35 cellular contexts compared by ENCODE assay signal in genomic region chr18:7937268-7937667, GRCh38.
DNase-seq lines count a peak whose midpoint lies in the region; ATAC-seq, FAIRE-seq and TF ChIP-seq lines count a peak whose summit lies in the region.
"Had no signal": no experiment of that assay in that cellular context is flagged by ENCODE, and none has a peak within 500 bp of the region (broad histone marks: within the 10 kb centered on the region; RNA-seq: fewer than 3 reads in every experiment).

No MANE protein-coding gene starts in this region.

- DNase-seq in Right ventricle myocardium superior (no peak), cardiac septum (ENCODE audit: low spot score) (no peak), left ventricle myocardium superior (no peak), right atrium auricular region (ENCODE audit: low spot score) (no peak), spleen (peak; percentile 71), urothelium cell line (ENCODE audit: low spot score) (no peak)
- DNase-seq: 8988T; ACHN; AML-193; BE2C; C1 segment of cervical spinal cord; Caco-2; Calu3; CD4-positive, alpha-beta memory T cell; CD4-positive, alpha-beta T cell; CD4-positive, CD25-positive, alpha-beta regulatory T cell; CD8-positive, alpha-beta memory T cell; CD8-positive, alpha-beta T cell; COR-L47; DMS 273 treated with DMSO at 0.1 percent for 48 hours; DMS153; DMS53; DMS79; DMS79 treated with DMSO at 0.1 percent for 48 hours; DND-41; EL had no signal

- TF ChIP-seq POLR2A in spleen (IDR thresholded peaks at IDR 0.05) = no peak

- H3K27ac ChIP-seq in right atrium auricular region (no peak overlapping the region), spleen (no peak overlapping the region)
- H3K27ac ChIP-seq: 22Rv1; BLaER1; BLaER1 treated with 17β-estradiol and CSF1 and Interleukin-3, amounts not matched to agents 10 nM and 100 nM; C4-2B had no signal

- H3K4me1 ChIP-seq in right atrium auricular region (peaks cover 0 to 18% of the 10 kb centered on the region in 2 donors), spleen (no peaks in the 10 kb centered on the region)
- H3K4me1 ChIP-seq: BE2C; BLaER1; BLaER1 treated with 17β-estradiol and CSF1 and Interleukin-3, amounts not matched to agents 10 nM and 100 nM; Caco-2 had no signal

- WGBS in spleen, 5 donors = 77 to 92% (median 90%) methylated on average over 12 to 13 of the region's 13 CpGs

- peak; percentile 86 for FAIRE-seq in urothelium cell line (lab: Jason Lieb, UNC)
- FAIRE-seq: A204.1, A549, D721Med had no signal

- H3K36me3 ChIP-seq in right atrium auricular region (no peaks in the 10 kb centered on the region), spleen (no peaks in the 10 kb centered on the region)
- H3K36me3 ChIP-seq: BE2C; BLaER1; BLaER1 treated with 17β-estradiol and CSF1 and Interleukin-3, amounts not matched to agents 10 nM and 100 nM had no signal

- TF ChIP-seq CTCF in right atrium auricular region (IDR thresholded peaks at IDR 0.05) = no peak
- TF ChIP-seq CTCF in spleen (IDR thresholded peaks at IDR 0.05 in 8 of 11, conservative IDR thresholded peaks at IDR 0.05 in 3 of 11) = no peak

- intact Hi-C loops in Right ventricle myocardium superior (cut with DNase I) (no loop called here), cardiac septum (cut with DNase I) (no loop called here), left ventricle myocardium superior (cut with micrococcal nuclease) (no loop called here), spleen (cut with DNase I; ENCODE audit: low total_unique reads) (no loop called here)

- peak; percentile 33 for ATAC-seq in Right ventricle myocardium superior (ENCODE audit: poor library complexity)
- ATAC-seq in left ventricle myocardium superior = peak; percentile 22
- ATAC-seq in HG03280 (IDR thresholded peaks at IDR 0.05; ENCODE audit: unreplicated experiment) = no peak
- ATAC-seq in GM19035 (IDR thresholded peaks at IDR 0.05; ENCODE audit: unreplicated experiment) = no peak
- ATAC-seq: A549; CD8-positive, alpha-beta T cell had no signal

- H3K27me3 ChIP-seq in right atrium auricular region (no peaks in the 10 kb centered on the region), spleen (replicated peaks in 1 of 7) (no peaks in the 10 kb centered on the region)
- H3K27me3 ChIP-seq: BE2C; BLaER1; BLaER1 treated with 17β-estradiol and CSF1 and Interleukin-3, amounts not matched to agents 10 nM and 100 nM had no signal

- H3K9me3 ChIP-seq in right atrium auricular region = no peaks in the 10 kb centered on the region
- peaks cover 0 to 4% (median 0%) of the 10 kb centered on the region in 8 donors for H3K9me3 ChIP-seq in spleen
- H3K9me3 ChIP-seq: A549, BE2C, Caco-2 had no signal

- H3K4me3 ChIP-seq in right atrium auricular region = no peak overlapping the region
- H3K4me3 ChIP-seq in spleen = no peak overlapping the region
- H3K4me3 ChIP-seq: A549; BLaER1; BLaER1 treated with 17β-estradiol and CSF1 and Interleukin-3, amounts not matched to agents 10 nM and 100 nM had no signal

Comparison
In these comparisons a context has a peak if more than half of its experiments do, and no peak if none do; other contexts are left out.
1. ATAC-seq: peak in Right ventricle myocardium superior (single experiment) and left ventricle myocardium superior (single experiment); none in HG03280 (single experiment) and GM19035 (single experiment).